ENCODE assay signal across 16 cellular contexts in genomic region chr14:105107351-105107750, GRCh38. TPM values are rescaled to one million over a fixed set of nuclear protein-coding genes. Genes with fewer than 3 reads are reported as not detected.
DNase-seq lines count a peak whose midpoint lies in the region; ATAC-seq and TF ChIP-seq lines count a peak whose summit lies in the region.
"Had no signal": no experiment of that assay in that cellular context is flagged by ENCODE, and none has a peak within 500 bp of the region (broad histone marks: within the 10 kb centered on the region; RNA-seq: fewer than 3 reads in every experiment).

No MANE protein-coding gene starts in this region.

- peaks cover 42% of the 10 kb centered on the region for H3K4me1 Mint-ChIP-seq in endothelial cell (ENCODE audit: unreplicated experiment)
- H3K4me1 Mint-ChIP-seq: H9 had no signal

- ATAC-seq in Right ventricle myocardium superior (ENCODE audit: poor library complexity): no peak
- no peak for ATAC-seq in sciatic nerve
- no peak for ATAC-seq in HG02610 (IDR thresholded peaks at IDR 0.05; ENCODE audit: unreplicated experiment)
- ATAC-seq: CD8-positive, alpha-beta T cell had no signal

- H3K4me3 Mint-ChIP-seq in endothelial cell (ENCODE audit: unreplicated experiment): peak overlapping the region; percentile 23
- H3K4me3 Mint-ChIP-seq: B cell; CD8-positive, alpha-beta T cell; H9 had no signal

- peaks cover 20% of the 10 kb centered on the region for H3K36me3 Mint-ChIP-seq in endothelial cell (ENCODE audit: low read depth, unreplicated experiment)
- H3K36me3 Mint-ChIP-seq: CD8-positive, alpha-beta T cell had no signal

- peaks cover 10% of the 10 kb centered on the region for H3K27me3 Mint-ChIP-seq in endothelial cell (ENCODE audit: unreplicated experiment)

- DNase-seq in cardiac septum (ENCODE audit: low spot score) (peak; percentile 44), Right ventricle myocardium superior (no peak), endothelial cell (ENCODE audit: low spot score) (no peak), sciatic nerve (ENCODE audit: low spot score) (peak; percentile 13), OCI-M1 (lab: John Stamatoyannopoulos, UW) (no peak)
- DNase-seq in activated CD4-positive, CD25-positive, alpha-beta regulatory T cell (lab: John Stamatoyannopoulos, UW): no peak
- DNase-seq: Calu3; CD8-positive, alpha-beta T cell; DMS79 treated with DMSO at 0.1 percent for 48 hours; GF-D8; GOT3; H9; IMR-90 had no signal

- H3K9me3 Mint-ChIP-seq in endothelial cell (ENCODE audit: unreplicated experiment): no peaks in the 10 kb centered on the region
- H3K9me3 Mint-ChIP-seq: CD8-positive, alpha-beta T cell had no signal

- peak overlapping the region; percentile 98 for H3K27ac Mint-ChIP-seq in endothelial cell (ENCODE audit: unreplicated experiment)
- H3K27ac Mint-ChIP-seq: B cell; CD8-positive, alpha-beta T cell; H9 had no signal

- no peak for TF ChIP-seq CTCF in endothelial cell (IDR thresholded peaks at IDR 0.05; ENCODE audit: unreplicated experiment)

- intact Hi-C loops in cardiac septum (cut with DNase I): no loop called here
- intact Hi-C loops in Right ventricle myocardium superior (cut with DNase I): no loop called here
- intact Hi-C loops in sciatic nerve (cut with DNase I): no loop called here

RNA-seq across cellular contexts. Expression of gene GPR132, which starts 42.1 kb away (rescaled TPM):
- total RNA-seq in cardiac septum (0.73 TPM), Right ventricle myocardium superior (1.3 TPM), endothelial cell (ENCODE audit: unreplicated experiment) (not detected), sciatic nerve (3.2 TPM)
- total RNA-seq: A172 had no signal

Comparison
In these comparisons a context has a peak if more than half of its experiments do, and no peak if none do; other contexts are left out.
1. DNase-seq: peak in cardiac septum (single experiment) and sciatic nerve (single experiment); none in Right ventricle myocardium superior (single experiment), endothelial cell (single experiment), activated CD4-positive, CD25-positive, alpha-beta regulatory T cell (0 of 4) and OCI-M1 (single experiment).